In the genomic region with DNA sequence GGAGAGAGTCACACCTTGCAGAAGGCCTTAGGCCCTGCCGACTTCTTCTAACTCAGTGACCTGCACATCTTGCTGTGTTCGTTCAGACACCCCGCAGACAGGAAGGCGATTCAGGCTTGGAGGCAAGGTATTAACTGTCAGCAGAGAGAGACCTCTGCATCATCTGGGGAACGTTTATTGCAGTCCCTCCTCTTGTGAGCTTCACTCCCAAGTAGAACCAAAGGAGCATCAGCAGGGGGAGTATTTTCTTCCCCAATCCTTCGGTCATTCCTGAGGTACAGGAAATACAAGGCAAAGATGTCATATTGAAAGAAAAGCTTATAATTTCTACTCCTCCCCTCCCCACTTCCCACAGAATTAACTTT, we compare ENCODE assay signal across 8 cellular contexts.
DNase-seq lines count a peak whose midpoint lies in the region; ATAC-seq, FAIRE-seq and TF ChIP-seq lines count a peak whose summit lies in the region.
"Had no signal": no experiment of that assay in that cellular context is flagged by ENCODE, and none has a peak within 500 bp of the region (broad histone marks: within the 10 kb centered on the region; RNA-seq: fewer than 3 reads in every experiment).

No MANE protein-coding gene starts in this region.

- H2AK5ac ChIP-seq in mesenchymal stem cell (ENCODE audit: low read length, severe bottlenecking) = no peak overlapping the region

- no peak overlapping the region for H4K91ac ChIP-seq in mesenchymal stem cell (ENCODE audit: low read length)

- peak; percentile 31 for FAIRE-seq in HTR-8/SVneo (lab: Jason Lieb, UNC)
- FAIRE-seq: GM18507 had no signal

- H3K36me3 ChIP-seq in mesenchymal stem cell (ENCODE audit: control insufficient read depth in 1 of 2, insufficient read depth in 2 of 2, low read depth in 1 of 2, low read length in 2 of 2) = no peaks in the 10 kb centered on the region
- no peaks in the 10 kb centered on the region for H3K36me3 ChIP-seq in tibial nerve

- no peak overlapping the region for H2BK15ac ChIP-seq in mesenchymal stem cell (ENCODE audit: low read depth, poor library complexity, severe bottlenecking)

- H3K9me3 Mint-ChIP-seq in activated CD8-positive, alpha-beta T cell treated with anti-CD3 and anti-CD28 coated beads for 36 hours = no peaks in the 10 kb centered on the region
- H3K9me3 Mint-ChIP-seq in activated naive CD4-positive, alpha-beta T cell treated with anti-CD3 and anti-CD28 coated beads, Interleukin-2, amount 50 U/mL, for 72 hours = peaks cover 0 to 4% of the 10 kb centered on the region in 2 donors

- H2BK120ac ChIP-seq in mesenchymal stem cell (ENCODE audit: low read depth, low read length) = no peak overlapping the region

- H3K27ac ChIP-seq in dorsolateral prefrontal cortex (peak overlapping the region in 44 of 59 donors; percentile 25 to 85 (median 68)), mesenchymal stem cell (ENCODE audit: low read length, poor library complexity, severe bottlenecking) (no peak overlapping the region), tibial nerve (peak overlapping the region; percentile 1 to 80 (median 67))

- H3K14ac ChIP-seq in mesenchymal stem cell (ENCODE audit: low read length in 2 of 2) = no peak overlapping the region

- TF ChIP-seq CTCF in dorsolateral prefrontal cortex (IDR thresholded peaks at IDR 0.05 in 54 of 56, conservative IDR thresholded peaks at IDR 0.05 in 2 of 56; ENCODE audit: low read depth in 1 of 56, partially characterized antibody in 56 of 56) = peak in 2 of 56 donors; percentile 9 to 29
- peak in 1 of 5 experiments; percentile 2 for TF ChIP-seq CTCF in tibial nerve (IDR thresholded peaks at IDR 0.05)
- no peak for TF ChIP-seq CTCF in activated CD8-positive, alpha-beta T cell treated with anti-CD3 and anti-CD28 coated beads for 36 hours (IDR thresholded peaks at IDR 0.05)

- CTCF ChIA-PET in activated CD8-positive, alpha-beta T cell treated with anti-CD3 and anti-CD28 coated beads for 36 hours (lab: Charles Lee) = no interaction called here

- peaks cover 3% of the 10 kb centered on the region for H3K4me1 ChIP-seq in mesenchymal stem cell (ENCODE audit: control insufficient read depth, insufficient read depth, low read depth, low read length)
- H3K4me1 ChIP-seq in tibial nerve = peaks cover 0 to 37% (median 25%) of the 10 kb centered on the region in 4 donors

- H3K27me3 ChIP-seq in dorsolateral prefrontal cortex = no peaks in the 10 kb centered on the region
- peaks cover 0 to 16% of the 10 kb centered on the region in 2 experiments for H3K27me3 ChIP-seq in mesenchymal stem cell (ENCODE audit: control insufficient read depth in 1 of 2, insufficient read depth in 1 of 2, low read length in 2 of 2)
- no peaks in the 10 kb centered on the region for H3K27me3 ChIP-seq in tibial nerve

- 77% methylated on average over 5 of the region's 6 CpGs for WGBS in mesenchymal stem cell
- WGBS in tibial nerve, 2 donors = 51 to 60% methylated on average over 6 of the region's 6 CpGs

- no peak for ATAC-seq in activated CD8-positive, alpha-beta T cell treated with anti-CD3 and anti-CD28 coated beads for 36 hours
- no peak for ATAC-seq in GM19397 (IDR thresholded peaks at IDR 0.05; ENCODE audit: unreplicated experiment)
- no peak for ATAC-seq in activated naive CD4-positive, alpha-beta T cell treated with anti-CD3 and anti-CD28 coated beads, Interleukin-2, amount 50 U/mL, for 72 hours

- TF ChIP-seq EP300 in tibial nerve (IDR thresholded peaks at IDR 0.05) = no peak

- no peak overlapping the region for H3K18ac ChIP-seq in mesenchymal stem cell (ENCODE audit: low read depth in 1 of 2, low read length in 2 of 2)

- POLR2A ChIA-PET in activated CD8-positive, alpha-beta T cell treated with anti-CD3 and anti-CD28 coated beads for 36 hours (lab: Charles Lee) = no interaction called here

- no peaks in the 10 kb centered on the region for H3K9me3 ChIP-seq in mesenchymal stem cell (ENCODE audit: control insufficient read depth, low read length)
- no peaks in the 10 kb centered on the region for H3K9me3 ChIP-seq in tibial nerve

- no peak overlapping the region for H3K23ac ChIP-seq in mesenchymal stem cell (ENCODE audit: low read length in 2 of 2)

- no peak overlapping the region for H3K4ac ChIP-seq in mesenchymal stem cell (ENCODE audit: low read depth in 1 of 2, low read length in 2 of 2)

- no peak overlapping the region for H2BK5ac ChIP-seq in mesenchymal stem cell (ENCODE audit: low read depth, low read length, poor library complexity, severe bottlenecking)

- H3K9ac ChIP-seq in mesenchymal stem cell (ENCODE audit: low read length) = peak overlapping the region; percentile 0

- no peak overlapping the region for H3K4me2 ChIP-seq in mesenchymal stem cell (ENCODE audit: low read length, poor library complexity, severe bottlenecking)

- no peaks in the 10 kb centered on the region for H3K27me3 Mint-ChIP-seq in activated CD8-positive, alpha-beta T cell treated with anti-CD3 and anti-CD28 coated beads for 36 hours

- H3K4me3 Mint-ChIP-seq in activated CD8-positive, alpha-beta T cell treated with anti-CD3 and anti-CD28 coated beads for 36 hours = no peak overlapping the region

- DNase-seq in HTR-8/SVneo (ENCODE audit: insufficient read length, low spot score) (no peak), dorsolateral prefrontal cortex (no peak), mesenchymal stem cell (no peak), tibial nerve (ENCODE audit: low spot score in 2 of 2) (no peak)
- DNase-seq in activated CD8-positive, alpha-beta T cell treated with anti-CD3 and anti-CD28 coated beads for 36 hours = no peak
- no peak for DNase-seq in activated naive CD4-positive, alpha-beta T cell treated with anti-CD3 and anti-CD28 coated beads, Interleukin-2, amount 50 U/mL, for 72 hours (ENCODE audit: low spot score in 2 of 2)

- H3K79me1 ChIP-seq in mesenchymal stem cell (replicated peaks; ENCODE audit: low read length, poor library complexity, severe bottlenecking) = no peaks in the 10 kb centered on the region

- TF ChIP-seq POLR2A in tibial nerve (IDR thresholded peaks at IDR 0.05) = no peak

- H2BK12ac ChIP-seq in mesenchymal stem cell (ENCODE audit: low read length in 2 of 2) = no peak overlapping the region

- H3K27ac Mint-ChIP-seq in activated CD8-positive, alpha-beta T cell treated with anti-CD3 and anti-CD28 coated beads for 36 hours = no peak overlapping the region
- H3K27ac Mint-ChIP-seq in activated naive CD4-positive, alpha-beta T cell treated with anti-CD3 and anti-CD28 coated beads, Interleukin-2, amount 50 U/mL, for 72 hours = peak overlapping the region in 1 of 2 donors; percentile 44

- peaks cover 2% of the 10 kb centered on the region for H3K4me1 Mint-ChIP-seq in activated CD8-positive, alpha-beta T cell treated with anti-CD3 and anti-CD28 coated beads for 36 hours (ENCODE audit: low read depth)

- intact Hi-C loops in dorsolateral prefrontal cortex (cut with DNase I) = no loop called here
- intact Hi-C loops in activated CD8-positive, alpha-beta T cell treated with anti-CD3 and anti-CD28 coated beads for 36 hours (cut with micrococcal nuclease) = no loop called here

- no peak overlapping the region for H2AFZ ChIP-seq in mesenchymal stem cell (ENCODE audit: low read depth, low read length)

- H4K8ac ChIP-seq in mesenchymal stem cell (ENCODE audit: low read length) = no peak overlapping the region

- H3K36me3 Mint-ChIP-seq in activated CD8-positive, alpha-beta T cell treated with anti-CD3 and anti-CD28 coated beads for 36 hours (ENCODE audit: low read depth) = no peaks in the 10 kb centered on the region
- no peaks in the 10 kb centered on the region for H3K36me3 Mint-ChIP-seq in activated naive CD4-positive, alpha-beta T cell treated with anti-CD3 and anti-CD28 coated beads, Interleukin-2, amount 50 U/mL, for 72 hours

- H3K4me3 ChIP-seq in dorsolateral prefrontal cortex = peak overlapping the region in 20 of 59 donors; percentile 2 to 51 (median 34)
- H3K4me3 ChIP-seq in mesenchymal stem cell (ENCODE audit: insufficient read depth in 1 of 2, low read depth in 1 of 2, low read length in 2 of 2) = no peak overlapping the region
- H3K4me3 ChIP-seq in tibial nerve = peak overlapping the region in 1 of 4 donors; percentile 28
